Comparison of ENCODE assay signal across 2 cellular contexts in genomic region chr3:170761103-170761502, GRCh38.
TF ChIP-seq lines count a peak whose summit lies in the region.

No MANE protein-coding gene starts in this region.

TF ChIP-seq in GM23338, 12 proteins besides CTCF, POLR2A, EP300 and RAD21:
- TF ChIP-seq STAT1 (IDR thresholded peaks at IDR 0.05; ENCODE audit: unreplicated experiment): no peak

TF ChIP-seq in K562, 482 proteins besides CTCF, POLR2A, EP300 and RAD21:
- TF ChIP-seq ZNF77 (CRISPR knock-in tag; IDR thresholded peaks at IDR 0.05): no peak
- TF ChIP-seq CCAR2 (IDR thresholded peaks at IDR 0.05; ENCODE audit: low read depth, low read length): no peak
- no peak for TF ChIP-seq TEAD1 (CRISPR knock-in tag; IDR thresholded peaks at IDR 0.05)
- no peak for TF ChIP-seq NR1H2 (CRISPR knock-in tag; IDR thresholded peaks at IDR 0.05)
- TF ChIP-seq RBM15 (IDR thresholded peaks at IDR 0.05; ENCODE audit: insufficient read depth, low read length): no peak
- TF ChIP-seq MEF2A (IDR thresholded peaks at IDR 0.05; ENCODE audit: control insufficient read depth, low read depth, low read length): no peak
- TF ChIP-seq KLF10 (CRISPR knock-in tag; IDR thresholded peaks at IDR 0.05): no peak
- TF ChIP-seq ELF4 (CRISPR knock-in tag; IDR thresholded peaks at IDR 0.05): no peak
- TF ChIP-seq C11orf30 (IDR thresholded peaks at IDR 0.05; ENCODE audit: low read depth): no peak
- no peak for TF ChIP-seq TFAM (CRISPR knock-in tag; conservative IDR thresholded peaks at IDR 0.05)
